ENCODE assay signal across 21 cellular contexts in the genomic region with DNA sequence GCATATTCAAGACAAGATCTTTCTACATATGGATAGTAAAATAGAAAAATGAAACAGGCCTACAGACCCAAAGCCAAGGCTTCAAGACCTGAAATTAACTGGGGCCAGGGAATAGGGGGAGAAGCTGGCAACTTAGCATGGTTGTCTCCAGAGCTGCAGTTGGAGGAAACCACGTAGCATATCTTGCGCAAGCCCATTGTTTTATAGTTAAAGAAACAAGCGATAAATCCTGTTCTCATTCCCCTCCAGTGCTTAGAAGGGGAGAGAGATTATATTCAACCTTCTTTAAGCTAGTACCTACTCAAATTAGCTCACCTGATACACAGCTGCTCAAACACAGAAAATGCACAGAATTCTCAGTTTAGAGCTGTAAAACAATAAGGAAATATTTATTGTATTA.
"Had no signal": no experiment of that assay in that cellular context is flagged by ENCODE, and none has a peak within 500 bp of the region (broad histone marks: within the 10 kb centered on the region; RNA-seq: fewer than 3 reads in every experiment).

No MANE protein-coding gene starts in this region.

- H3K27ac ChIP-seq: epithelial cell of prostate, esophagus muscularis mucosa, gastrocnemius medialis, left ventricle myocardium inferior, parathyroid adenoma, psoas muscle, right lobe of liver, suprapubic skin, thyroid gland had no signal

- H3K27me3 ChIP-seq: esophagus muscularis mucosa, gastrocnemius medialis, right lobe of liver, suprapubic skin, thyroid gland had no signal

- H3K9me3 ChIP-seq: esophagus muscularis mucosa, gastrocnemius medialis, left ventricle myocardium inferior, psoas muscle, right lobe of liver, suprapubic skin, thyroid gland had no signal

- H3K4me3 ChIP-seq: esophagus muscularis mucosa, gastrocnemius medialis, left ventricle myocardium inferior, lung, psoas muscle, right lobe of liver, suprapubic skin, thyroid gland had no signal

- ATAC-seq: effector memory CD8-positive, alpha-beta T cell; gastrocnemius medialis; naive thymus-derived CD4-positive, alpha-beta T cell; psoas muscle; right lobe of liver; stimulated activated effector memory CD8-positive, alpha-beta T cell treated with anti-CD3 and anti-CD28 coated beads, Interleukin-12 subunit alpha, Interleukin-12 subunit beta, amount 100 ng/mL, for 72 hours; stimulated activated naive CD8-positive, alpha-beta T cell treated with anti-CD3 and anti-CD28 coated beads, Interleukin-15, Interleukin-2, amounts not matched to agents 100 U/mL and 50 U/mL, for 24 hours had no signal

- H3K4me1 ChIP-seq: esophagus muscularis mucosa, gastrocnemius medialis, left ventricle myocardium inferior, parathyroid adenoma, psoas muscle, suprapubic skin had no signal

- H3K36me3 ChIP-seq: esophagus muscularis mucosa, gastrocnemius medialis, left ventricle myocardium inferior, right lobe of liver, suprapubic skin, thyroid gland had no signal

- DNase-seq: effector memory CD8-positive, alpha-beta T cell; gastrocnemius medialis; immature natural killer cell; left ventricle myocardium inferior; mesenchymal stem cell; midbrain; naive thymus-derived CD4-positive, alpha-beta T cell; nephron progenitor cell; psoas muscle; retina; right lobe of liver; stimulated activated CD4-positive, alpha-beta T cell treated with anti-CD3 and anti-CD28 coated beads, Interleukin-4, amount 100 ng/mL, for 1 hour; stimulated activated CD8-positive, alpha-beta memory T cell treated with anti-CD3 and anti-CD28 coated beads, Interleukin-4, amount 100 ng/mL, for 48 hours; stimulated activated naive CD8-positive, alpha-beta T cell treated with anti-CD3 and anti-CD28 coated beads, Interleukin-15, Interleukin-2, amounts not matched to agents 100 U/mL and 50 U/mL, for 24 hours; thyroid gland had no signal
